30 cellular contexts compared by ENCODE assay signal in the genomic region with DNA sequence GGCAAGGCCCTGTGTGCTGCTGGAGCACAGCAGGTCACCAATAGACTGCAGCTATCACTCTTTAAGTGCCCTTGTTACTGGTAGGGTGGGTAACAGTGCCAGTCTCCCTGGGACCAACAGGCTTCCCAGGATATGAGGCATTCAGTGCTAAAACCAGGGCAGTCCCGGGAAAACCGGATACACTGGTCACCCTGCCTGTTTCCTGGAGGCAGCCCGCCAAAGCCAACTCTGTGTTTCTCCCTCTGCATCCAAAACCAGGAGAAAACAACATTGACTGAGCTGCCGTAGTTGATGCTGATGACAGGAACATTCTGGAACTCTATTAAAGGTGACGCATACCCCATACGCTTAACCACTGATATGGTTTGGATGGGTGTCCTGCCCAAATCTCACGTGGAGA.
A peak's percentile ranks its signal among the peaks of the same experiment; 100 is the strongest.
DNase-seq lines count a peak whose midpoint lies in the region; ATAC-seq and TF ChIP-seq lines count a peak whose summit lies in the region.
"Had no signal": no experiment of that assay in that cellular context is flagged by ENCODE, and none has a peak within 500 bp of the region (broad histone marks: within the 10 kb centered on the region; RNA-seq: fewer than 3 reads in every experiment).

No MANE protein-coding gene starts in this region.

- TF ChIP-seq CTCF in RWPE1 (conservative IDR thresholded peaks at IDR 0.05; ENCODE audit: low read depth) (no peak), fibroblast of pulmonary artery (IDR thresholded peaks at IDR 0.05; ENCODE audit: low read length, missing control alignments) (no peak)

- POLR2A ChIA-PET in RWPE1 (lab: Yijun Ruan, JAX; ENCODE audit: low non-redundant PET), result no interaction called here

- H3K27ac ChIP-seq in RWPE1, result no peak overlapping the region
- H3K27ac ChIP-seq: cardiac muscle cell, heart left ventricle, transverse colon had no signal

- H3K4me3 Mint-ChIP-seq in activated T-cell treated with anti-CD3 and anti-CD28 coated beads, Interleukin-2, amount 50 U/mL, for 24 hours, result no peak overlapping the region
- H3K4me3 Mint-ChIP-seq: activated CD8-positive, alpha-beta T cell treated with anti-CD3 and anti-CD28 coated beads, Interleukin-2, amount 10 ng/mL, durations not matched to agents 7 days and 5 days; activated naive CD8-positive, alpha-beta T cell treated with anti-CD3 and anti-CD28 coated beads for 36 hours; CD14-positive monocyte; effector memory CD8-positive, alpha-beta T cell; T-helper 1 cell treated with Interleukin-12 subunit alpha and Interleukin-12 subunit beta and Interleukin-4 antibody, amounts not matched to agents 30 μg/mL and 1 μg/mL, for 36 hours had no signal

- peaks cover 2% of the 10 kb centered on the region for H3K27me3 Mint-ChIP-seq in activated T-cell treated with anti-CD3 and anti-CD28 coated beads, Interleukin-2, amount 50 U/mL, for 24 hours
- H3K27me3 Mint-ChIP-seq: activated naive CD8-positive, alpha-beta T cell treated with anti-CD3 and anti-CD28 coated beads for 36 hours; progenitor cell of endocrine pancreas had no signal

- H3K27ac Mint-ChIP-seq in activated T-cell treated with anti-CD3 and anti-CD28 coated beads, Interleukin-2, amount 50 U/mL, for 24 hours, result no peak overlapping the region
- H3K27ac Mint-ChIP-seq: activated CD8-positive, alpha-beta T cell treated with anti-CD3 and anti-CD28 coated beads, Interleukin-2, amount 10 ng/mL, durations not matched to agents 7 days and 5 days; activated naive CD8-positive, alpha-beta T cell treated with anti-CD3 and anti-CD28 coated beads for 36 hours; CD14-positive monocyte; effector memory CD8-positive, alpha-beta T cell; progenitor cell of endocrine pancreas; T-helper 1 cell treated with Interleukin-12 subunit alpha and Interleukin-12 subunit beta and Interleukin-4 antibody, amounts not matched to agents 30 μg/mL and 1 μg/mL, for 36 hours had no signal

- CTCF ChIA-PET in RWPE1 (lab: Yijun Ruan, JAX), result no interaction called here

- H3K36me3 Mint-ChIP-seq in activated T-cell treated with anti-CD3 and anti-CD28 coated beads, Interleukin-2, amount 50 U/mL, for 24 hours (ENCODE audit: low read depth), result no peaks in the 10 kb centered on the region
- H3K36me3 Mint-ChIP-seq: activated naive CD8-positive, alpha-beta T cell treated with anti-CD3 and anti-CD28 coated beads for 36 hours; CD14-positive monocyte had no signal

- DNase-seq in HS-27A (ENCODE audit: low read depth) (peak; percentile 23), RWPE1 (ENCODE audit: low spot score) (peak; percentile 9), fibroblast of pulmonary artery (ENCODE audit: low read depth) (peak; percentile 5), renal cortical epithelial cell (ENCODE audit: low read depth) (peak; percentile 32)
- no peak for DNase-seq in activated T-cell treated with anti-CD3 and anti-CD28 coated beads, Interleukin-2, amount 50 U/mL, for 24 hours
- DNase-seq: activated CD8-positive, alpha-beta T cell treated with anti-CD3 and anti-CD28 coated beads, Interleukin-2, amount 10 ng/mL, durations not matched to agents 7 days and 5 days; activated naive CD8-positive, alpha-beta T cell treated with anti-CD3 and anti-CD28 coated beads for 36 hours; activated T-cell treated with anti-CD3 and anti-CD28 coated beads for 4 hours; anterior cingulate cortex; Caco-2; DMS79; effector memory CD8-positive, alpha-beta T cell; foreskin fibroblast; KBM-7; MM.1S; NCI-H2081; NCI-H526 treated with DMSO at 0.1 percent for 48 hours; NK-92 treated with Interleukin-12 subunit alpha and Interleukin-12 subunit beta, amount 100 ng/mL, for 24 hours; SK-N-SH; stimulated activated CD4-positive, alpha-beta T cell treated with anti-CD3 and anti-CD28 coated beads, Interleukin-15, amount 100 ng/mL, for 24 hours; stimulated activated CD4-positive, alpha-beta T cell treated with anti-CD3 and anti-CD28 coated beads, Interleukin-4, amount 100 ng/mL, for 4 hours; transverse colon had no signal

- H3K4me1 Mint-ChIP-seq in activated T-cell treated with anti-CD3 and anti-CD28 coated beads, Interleukin-2, amount 50 U/mL, for 24 hours (ENCODE audit: low read depth), result no peaks in the 10 kb centered on the region
- H3K4me1 Mint-ChIP-seq: activated naive CD8-positive, alpha-beta T cell treated with anti-CD3 and anti-CD28 coated beads for 36 hours; CD14-positive monocyte had no signal

- H3K9me3 Mint-ChIP-seq in activated T-cell treated with anti-CD3 and anti-CD28 coated beads, Interleukin-2, amount 50 U/mL, for 24 hours, result no peaks in the 10 kb centered on the region
- H3K9me3 Mint-ChIP-seq: activated naive CD8-positive, alpha-beta T cell treated with anti-CD3 and anti-CD28 coated beads for 36 hours; T-helper 1 cell treated with Interleukin-12 subunit alpha and Interleukin-12 subunit beta and Interleukin-4 antibody, amounts not matched to agents 30 μg/mL and 1 μg/mL, for 36 hours had no signal

- no peak overlapping the region for H3K4me3 ChIP-seq in fibroblast of pulmonary artery (replicated peaks; ENCODE audit: low read depth, low read length)
- H3K4me3 ChIP-seq: cardiac muscle cell, heart left ventricle, transverse colon had no signal

- ATAC-seq in SK-N-SH treated with all-trans-retinoic acid at 6 μM for 48 hours (no peak), HG03378 (IDR thresholded peaks at IDR 0.05; ENCODE audit: unreplicated experiment) (no peak)
- ATAC-seq: activated CD8-positive, alpha-beta T cell treated with anti-CD3 and anti-CD28 coated beads, Interleukin-2, amount 10 ng/mL, durations not matched to agents 7 days and 5 days; effector memory CD8-positive, alpha-beta T cell; Right ventricle myocardium inferior had no signal

TF ChIP-seq in SK-N-SH treated with all-trans-retinoic acid at 6 μM for 48 hours, 23 proteins besides CTCF, POLR2A, EP300 and RAD21:
- TF ChIP-seq ZFP30 (CRISPR knock-in tag; IDR thresholded peaks at IDR 0.05), result no peak
- TF ChIP-seq OSR1 (CRISPR knock-in tag; IDR thresholded peaks at IDR 0.05), result no peak
- TF ChIP-seq, protein P1, sequence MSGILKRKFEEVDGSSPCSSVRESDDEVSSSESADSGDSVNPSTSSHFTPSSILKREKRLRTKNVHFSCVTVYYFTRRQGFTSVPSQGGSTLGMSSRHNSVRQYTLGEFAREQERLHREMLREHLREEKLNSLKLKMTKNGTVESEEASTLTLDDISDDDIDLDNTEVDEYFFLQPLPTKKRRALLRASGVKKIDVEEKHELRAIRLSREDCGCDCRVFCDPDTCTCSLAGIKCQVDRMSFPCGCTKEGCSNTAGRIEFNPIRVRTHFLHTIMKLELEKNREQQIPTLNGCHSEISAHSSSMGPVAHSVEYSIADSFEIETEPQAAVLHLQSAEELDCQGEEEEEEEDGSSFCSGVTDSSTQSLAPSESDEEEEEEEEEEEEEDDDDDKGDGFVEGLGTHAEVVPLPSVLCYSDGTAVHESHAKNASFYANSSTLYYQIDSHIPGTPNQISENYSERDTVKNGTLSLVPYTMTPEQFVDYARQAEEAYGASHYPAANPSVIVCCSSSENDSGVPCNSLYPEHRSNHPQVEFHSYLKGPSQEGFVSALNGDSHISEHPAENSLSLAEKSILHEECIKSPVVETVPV (CRISPR knock-in tag; IDR thresholded peaks at IDR 0.05), result no peak
- no peak for TF ChIP-seq ZNF565 (CRISPR knock-in tag; conservative IDR thresholded peaks at IDR 0.05; ENCODE audit: low read depth)
- TF ChIP-seq BACH2 (CRISPR knock-in tag; IDR thresholded peaks at IDR 0.05; ENCODE audit: borderline replicate concordance), result no peak
- no peak for TF ChIP-seq ZNF8 (CRISPR knock-in tag; IDR thresholded peaks at IDR 0.05)
- no peak for TF ChIP-seq SNAI2 (CRISPR knock-in tag; IDR thresholded peaks at IDR 0.05)
- no peak for TF ChIP-seq CREB5 (CRISPR knock-in tag; IDR thresholded peaks at IDR 0.05; ENCODE audit: low read depth)
- TF ChIP-seq CSDC2 (CRISPR knock-in tag; IDR thresholded peaks at IDR 0.05), result no peak
- no peak for TF ChIP-seq ZFP3 (CRISPR knock-in tag; IDR thresholded peaks at IDR 0.05)
- TF ChIP-seq RARB (CRISPR knock-in tag; IDR thresholded peaks at IDR 0.05), result no peak
- TF ChIP-seq ZNF70 (CRISPR knock-in tag; IDR thresholded peaks at IDR 0.05), result no peak
- TF ChIP-seq PPARA (CRISPR knock-in tag; IDR thresholded peaks at IDR 0.05; ENCODE audit: borderline replicate concordance), result no peak
- TF ChIP-seq POU6F1 (CRISPR knock-in tag; IDR thresholded peaks at IDR 0.05; ENCODE audit: borderline replicate concordance, low read depth), result no peak
- no peak for TF ChIP-seq TOX (CRISPR knock-in tag; IDR thresholded peaks at IDR 0.05; ENCODE audit: borderline replicate concordance)
